9 cellular contexts compared by ENCODE assay signal in genomic region chr16:56203052-56203451, GRCh38. TPM values are rescaled to one million over a fixed set of nuclear protein-coding genes. Genes with fewer than 3 reads are reported as not detected.
DNase-seq lines count a peak whose midpoint lies in the region; ATAC-seq, FAIRE-seq and TF ChIP-seq lines count a peak whose summit lies in the region.
"Had no signal": no experiment of that assay in that cellular context is flagged by ENCODE, and none has a peak within 500 bp of the region (broad histone marks: within the 10 kb centered on the region; RNA-seq: fewer than 3 reads in every experiment).

No MANE protein-coding gene starts in this region.

- intact Hi-C loops in A673 (cut with micrococcal nuclease; ENCODE audit: unreplicated experiment) (no loop called here), mucosa of descending colon (cut with DNase I, micrococcal nuclease) (no loop called here)

- H3K4me1 ChIP-seq in A673 (ENCODE audit: insufficient read depth, low read length, poor library complexity, severe bottlenecking): no peaks in the 10 kb centered on the region
- H3K4me1 ChIP-seq in mucosa of descending colon (ENCODE audit: low read depth): no peaks in the 10 kb centered on the region

- peak; percentile 60 for TF ChIP-seq CTCF in A673 (conservative IDR thresholded peaks at IDR 0.05; ENCODE audit: low read depth, low read length)
- no peak for TF ChIP-seq CTCF in mucosa of descending colon (IDR thresholded peaks at IDR 0.05)

- H3K27me3 Mint-ChIP-seq in activated naive CD8-positive, alpha-beta T cell treated with anti-CD3 and anti-CD28 coated beads for 36 hours: peaks cover 4% of the 10 kb centered on the region

- no peak overlapping the region for H3K27ac Mint-ChIP-seq in activated naive CD8-positive, alpha-beta T cell treated with anti-CD3 and anti-CD28 coated beads for 36 hours

- no peak overlapping the region for H3K4me3 Mint-ChIP-seq in activated naive CD8-positive, alpha-beta T cell treated with anti-CD3 and anti-CD28 coated beads for 36 hours

- POLR2A ChIA-PET in A673 (lab: Charles Lee; ENCODE audit: low non-redundant PET): no interaction called here

- H3K27me3 ChIP-seq in A673 (replicated peaks; ENCODE audit: insufficient read depth, low read depth, low read length, poor library complexity): no peaks in the 10 kb centered on the region

- no peaks in the 10 kb centered on the region for H3K36me3 Mint-ChIP-seq in activated naive CD8-positive, alpha-beta T cell treated with anti-CD3 and anti-CD28 coated beads for 36 hours

- FAIRE-seq in RCC 7860 (lab: Jason Lieb, UNC): no peak

- H3K9me3 ChIP-seq in A673 (ENCODE audit: low read depth, low read length, poor library complexity, severe bottlenecking) (no peaks in the 10 kb centered on the region), mucosa of descending colon (no peaks in the 10 kb centered on the region)

- H3K9me3 Mint-ChIP-seq in activated naive CD8-positive, alpha-beta T cell treated with anti-CD3 and anti-CD28 coated beads for 36 hours: peaks cover 1% of the 10 kb centered on the region

- H3K4me3 ChIP-seq in A673 (ENCODE audit: low read depth, low read length, poor library complexity, severe bottlenecking) (no peak overlapping the region), mucosa of descending colon (no peak overlapping the region)

- peaks cover 23% of the 10 kb centered on the region for H3K4me1 Mint-ChIP-seq in activated naive CD8-positive, alpha-beta T cell treated with anti-CD3 and anti-CD28 coated beads for 36 hours

- no TSS peak for BruUV-seq in A673 (replicated peaks; lab: Mats Ljungman, UMichigan)

- CTCF ChIA-PET in A673 (lab: Charles Lee): interaction anchor here (1.2 kb wide), 1 partner anchor 738 kb away, joined by 3 read pairs; no protein-coding TSS in a partner anchor

- no peak overlapping the region for H3K27ac ChIP-seq in A673 (ENCODE audit: low read depth, low read length, poor library complexity, severe bottlenecking)

- ATAC-seq in GM18499 (IDR thresholded peaks at IDR 0.05; ENCODE audit: insufficient read depth, unreplicated experiment): peak; percentile 51
- peak; percentile 73 for ATAC-seq in HG02938 (IDR thresholded peaks at IDR 0.05; ENCODE audit: unreplicated experiment)
- ATAC-seq in mucosa of descending colon: peak; percentile 75

- DNase-seq in A673 (ENCODE audit: low spot score): peak; percentile 82
- peak; percentile 21 for DNase-seq in RCC 7860 (ENCODE audit: low spot score)
- DNase-seq in activated naive CD8-positive, alpha-beta T cell treated with anti-CD3 and anti-CD28 coated beads for 36 hours: peak; percentile 58
- peak in 1 of 3 donors; percentile 24 for DNase-seq in mucosa of descending colon
- DNase-seq in SW 1271 (lab: John Stamatoyannopoulos, UW): no peak
- DNase-seq in glomerular visceral epithelial cell (ENCODE audit: extremely low spot score): no peak

- H3K36me3 ChIP-seq in A673 (ENCODE audit: insufficient read depth, low read length, poor library complexity, severe bottlenecking) (no peaks in the 10 kb centered on the region), mucosa of descending colon (ENCODE audit: low read depth) (no peaks in the 10 kb centered on the region)

RNA-seq across cellular contexts. Expression of gene GNAO1, which starts 11.8 kb away (rescaled TPM):
- total RNA-seq in A673 (2021) (0.37 TPM in 1 of 2 replicates, not detected in the other), mucosa of descending colon (100 to 1,000 TPM in 1 of 3 donors, 1 to 10 TPM in 2; 8.3 to 113 (median 9.8) TPM)
- total RNA-seq in activated naive CD8-positive, alpha-beta T cell treated with anti-CD3 and anti-CD28 coated beads for 36 hours: 1 to 10 TPM in 1 of 2 experiments, under 1 TPM in 1; 0.96 to 1.5 TPM
- total RNA-seq: dermis microvascular lymphatic vessel endothelial cell had no signal

Comparison
In these comparisons a context has a peak if more than half of its experiments do, and no peak if none do; other contexts are left out.
1. DNase-seq: peak in A673 (single experiment), RCC 7860 (single experiment) and activated naive CD8-positive, alpha-beta T cell treated with anti-CD3 and anti-CD28 coated beads for 36 hours (single experiment); none in SW 1271 (0 of 2) and glomerular visceral epithelial cell (single experiment).
2. Peak in every context shown above with its lines, with median percentiles within 50 percentile points of each other: ATAC-seq.